In genomic region chr9:2281031-2281802, GRCh38 we compare ENCODE assay signal across 16 cellular contexts.
A peak's percentile ranks its signal among the peaks of the same experiment; 100 is the strongest.
DNase-seq lines count a peak whose midpoint lies in the region; ATAC-seq and TF ChIP-seq lines count a peak whose summit lies in the region.
"Had no signal": no experiment of that assay in that cellular context is flagged by ENCODE, and none has a peak within 500 bp of the region (broad histone marks: within the 10 kb centered on the region; RNA-seq: fewer than 3 reads in every experiment).

No MANE protein-coding gene starts in this region.

- no peak overlapping the region for H3K4me3 Mint-ChIP-seq in activated naive CD4-positive, alpha-beta T cell treated with anti-CD3 and anti-CD28 coated beads, Interleukin-2, amount 10 ng/mL, durations not matched to agents 7 days and 5 days
- H3K4me3 Mint-ChIP-seq: activated T-cell treated with anti-CD3 and anti-CD28 coated beads, Interleukin-2, amount 50 U/mL, for 4 hours had no signal

- H3K27me3 ChIP-seq in mesendoderm (ENCODE audit: insufficient read depth, low read length, poor library complexity) (no peaks in the 10 kb centered on the region), ovary (no peaks in the 10 kb centered on the region)
- H3K27me3 ChIP-seq: esophagus squamous epithelium, MG63 had no signal

- H3K23ac ChIP-seq in mesendoderm (ENCODE audit: low read length): no peak overlapping the region

- H4K5ac ChIP-seq in mesendoderm (ENCODE audit: low read length): no peak overlapping the region

- peak overlapping the region; percentile 1 for H3K9ac ChIP-seq in mesendoderm (ENCODE audit: low read length)

- no peaks in the 10 kb centered on the region for H3K4me1 Mint-ChIP-seq in activated naive CD4-positive, alpha-beta T cell treated with anti-CD3 and anti-CD28 coated beads, Interleukin-2, amount 10 ng/mL, durations not matched to agents 7 days and 5 days

- no peak overlapping the region for H4K8ac ChIP-seq in mesendoderm (ENCODE audit: low read depth, low read length)

- no peaks in the 10 kb centered on the region for H3K79me1 ChIP-seq in mesendoderm (ENCODE audit: low read length)

- H2AK5ac ChIP-seq in mesendoderm (ENCODE audit: low read length): no peak overlapping the region

- TF ChIP-seq EP300 in ovary (IDR thresholded peaks at IDR 0.05): no peak

- peak overlapping the region; percentile 36 for H2BK5ac ChIP-seq in mesendoderm (ENCODE audit: low read length)

- CTCF ChIA-PET in activated naive CD4-positive, alpha-beta T cell treated with anti-CD3 and anti-CD28 coated beads, Interleukin-2, amount 10 ng/mL, durations not matched to agents 7 days and 5 days (lab: Charles Lee): no interaction called here

- no peak overlapping the region for H3K27ac Mint-ChIP-seq in activated naive CD4-positive, alpha-beta T cell treated with anti-CD3 and anti-CD28 coated beads, Interleukin-2, amount 10 ng/mL, durations not matched to agents 7 days and 5 days

- TF ChIP-seq CTCF in epithelial cell of esophagus (IDR thresholded peaks at IDR 0.05; ENCODE audit: insufficient read depth, low read depth, low read length, missing control alignments) (no peak), ovary (IDR thresholded peaks at IDR 0.05) (no peak)

- H3K27ac ChIP-seq in mesendoderm (ENCODE audit: low read depth, low read length): peak overlapping the region; percentile 71
- no peak overlapping the region for H3K27ac ChIP-seq in ovary
- H3K27ac ChIP-seq: coronary artery, esophagus squamous epithelium had no signal

- H3K56ac ChIP-seq in mesendoderm (ENCODE audit: low read length): peak overlapping the region; percentile 34

- no peaks in the 10 kb centered on the region for H3K36me3 Mint-ChIP-seq in activated naive CD4-positive, alpha-beta T cell treated with anti-CD3 and anti-CD28 coated beads, Interleukin-2, amount 10 ng/mL, durations not matched to agents 7 days and 5 days

- H3K9me3 Mint-ChIP-seq in activated naive CD4-positive, alpha-beta T cell treated with anti-CD3 and anti-CD28 coated beads, Interleukin-2, amount 10 ng/mL, durations not matched to agents 7 days and 5 days: no peaks in the 10 kb centered on the region
- H3K9me3 Mint-ChIP-seq: activated T-cell treated with anti-CD3 and anti-CD28 coated beads, Interleukin-2, amount 50 U/mL, for 4 hours had no signal

- H3K4me2 ChIP-seq in mesendoderm (ENCODE audit: low read length): no peak overlapping the region

- WGBS in mesendoderm (ENCODE audit: extremely low coverage, insufficient coverage, low lambda C conversion rate): no CpG with 5 or more reads among the region's 13 CpGs
- 84 to 90% (median 87%) methylated on average over 13 of the region's 13 CpGs for WGBS in ovary, 3 donors

- H3K27me3 Mint-ChIP-seq in activated naive CD4-positive, alpha-beta T cell treated with anti-CD3 and anti-CD28 coated beads, Interleukin-2, amount 10 ng/mL, durations not matched to agents 7 days and 5 days: no peaks in the 10 kb centered on the region

- H3K79me2 ChIP-seq in mesendoderm (ENCODE audit: control insufficient read depth, insufficient read depth, low read length): peaks cover 14% of the 10 kb centered on the region

- H3K36me3 ChIP-seq in mesendoderm (ENCODE audit: control insufficient read depth, insufficient read depth, low read length) (no peaks in the 10 kb centered on the region), ovary (no peaks in the 10 kb centered on the region)
- H3K36me3 ChIP-seq: esophagus squamous epithelium, MG63 had no signal

- no peaks in the 10 kb centered on the region for H3K9me3 ChIP-seq in ovary
- H3K9me3 ChIP-seq: esophagus squamous epithelium, MG63, mucosa of descending colon had no signal

- H3K4me1 ChIP-seq in mesendoderm (ENCODE audit: control insufficient read depth, low read depth, low read length) (peaks cover 10% of the 10 kb centered on the region), ovary (ENCODE audit: insufficient read depth) (no peaks in the 10 kb centered on the region)

- intact Hi-C loops in ovary (cut with DNase I): no loop called here

- H3K4me3 ChIP-seq in epithelial cell of esophagus (ENCODE audit: low read length) (no peak overlapping the region), mesendoderm (ENCODE audit: low read length) (no peak overlapping the region), ovary (no peak overlapping the region)
- H3K4me3 ChIP-seq: coronary artery, esophagus squamous epithelium, MG63, mucosa of descending colon had no signal

- H3K18ac ChIP-seq in mesendoderm (ENCODE audit: low read length): no peak overlapping the region

- ATAC-seq in HG03442 (IDR thresholded peaks at IDR 0.05; ENCODE audit: unreplicated experiment): no peak
- ATAC-seq: activated T-cell treated with anti-CD3 and anti-CD28 coated beads, Interleukin-2, amount 50 U/mL, for 4 hours; mucosa of descending colon had no signal

- peak overlapping the region; percentile 71 for H3K4ac ChIP-seq in mesendoderm (ENCODE audit: low read depth, low read length)

- TF ChIP-seq POLR2A in ovary (IDR thresholded peaks at IDR 0.05): no peak

- no peak overlapping the region for H2BK120ac ChIP-seq in mesendoderm (ENCODE audit: low read depth, low read length)

- no peak overlapping the region for H2BK15ac ChIP-seq in mesendoderm (replicated peaks; ENCODE audit: low read depth)

- DNase-seq in EH (ENCODE audit: low read depth): peak; percentile 60
- DNase-seq in M059J (ENCODE audit: low read depth): peak; percentile 77
- DNase-seq in epithelial cell of esophagus (ENCODE audit: low read depth): peak; percentile 51
- DNase-seq in mesendoderm: peak; percentile 99
- no peak for DNase-seq in ovary
- no peak for DNase-seq in NCI-H1092 treated with DMSO at 0.1 percent for 48 hours (lab: John Stamatoyannopoulos, UW)
- no peak for DNase-seq in activated naive CD4-positive, alpha-beta T cell treated with anti-CD3 and anti-CD28 coated beads, Interleukin-2, amount 10 ng/mL, durations not matched to agents 7 days and 5 days
- DNase-seq: activated T-cell treated with anti-CD3 and anti-CD28 coated beads, Interleukin-2, amount 50 U/mL, for 4 hours; DND-41; esophagus squamous epithelium; MG63; mucosa of descending colon; NCI-H2107; SHP77 had no signal

Comparison
In these comparisons a context has a peak if more than half of its experiments do, and no peak if none do; other contexts are left out.
1. DNase-seq: peak in EH (single experiment), M059J (single experiment), epithelial cell of esophagus (single experiment) and mesendoderm (single experiment); none in ovary (0 of 5), NCI-H1092 treated with DMSO at 0.1 percent for 48 hours (single experiment) and activated naive CD4-positive, alpha-beta T cell treated with anti-CD3 and anti-CD28 coated beads, Interleukin-2, amount 10 ng/mL, durations not matched to agents 7 days and 5 days (single experiment).